Comparison of ENCODE assay signal across 9 cellular contexts in genomic region chr9:3875371-3876132, GRCh38.
DNase-seq lines count a peak whose midpoint lies in the region; ATAC-seq, FAIRE-seq and TF ChIP-seq lines count a peak whose summit lies in the region.
"Had no signal": no experiment of that assay in that cellular context is flagged by ENCODE, and none has a peak within 500 bp of the region (broad histone marks: within the 10 kb centered on the region; RNA-seq: fewer than 3 reads in every experiment).

No MANE protein-coding gene starts in this region.

- dilution Hi-C loops in endothelial cell of umbilical vein (cut with MboI; ENCODE audit: extremely low pct_ligation_motif_present, low sequenced_read_pairs) = no loop called here

- no peak for ATAC-seq in GM19452 (IDR thresholded peaks at IDR 0.05; ENCODE audit: unreplicated experiment)
- ATAC-seq: activated CD8-positive, alpha-beta T cell treated with anti-CD3 and anti-CD28 coated beads, Interleukin-2, amount 10 ng/mL, durations not matched to agents 7 days and 5 days had no signal

- POLR2A ChIA-PET in RWPE1 (lab: Yijun Ruan, JAX; ENCODE audit: low non-redundant PET) (no interaction called here), endothelial cell of umbilical vein (lab: Charles Lee) (no interaction called here)

- H3K27ac ChIP-seq in RWPE1 (no peak overlapping the region), endothelial cell of umbilical vein (ENCODE audit: insufficient read depth, low read depth, low read length) (peak overlapping the region; percentile 56)

- no peaks in the 10 kb centered on the region for H3K36me3 ChIP-seq in endothelial cell of umbilical vein (ENCODE audit: control insufficient read depth in 2 of 2, extremely low read depth in 1 of 2, insufficient read depth in 2 of 2, low read length in 2 of 2)
- H3K36me3 ChIP-seq: pancreas had no signal

- TF ChIP-seq CTCF in RWPE1 (conservative IDR thresholded peaks at IDR 0.05; ENCODE audit: low read depth) (no peak), endothelial cell of umbilical vein (IDR thresholded peaks at IDR 0.05; ENCODE audit: extremely low read depth in 1 of 2, insufficient read depth in 1 of 2, low read depth in 1 of 2, low read length in 2 of 2) (no peak), retinal pigment epithelial cell (conservative IDR thresholded peaks at IDR 0.05; ENCODE audit: low read depth, low read length) (no peak)

- H3K4me1 ChIP-seq in endothelial cell of umbilical vein (ENCODE audit: control insufficient read depth, extremely low read depth, insufficient read depth, low read length) = peaks cover 23% of the 10 kb centered on the region
- H3K4me1 ChIP-seq: pancreas had no signal

- H2AFZ ChIP-seq in endothelial cell of umbilical vein (ENCODE audit: low read depth, low read length) = no peak overlapping the region

- H3K9ac ChIP-seq in endothelial cell of umbilical vein (replicated peaks; ENCODE audit: extremely low read depth, insufficient read depth, low read length) = no peak overlapping the region

- no peaks in the 10 kb centered on the region for H3K9me3 ChIP-seq in endothelial cell of umbilical vein (replicated peaks; ENCODE audit: control insufficient read depth, insufficient read depth, low read length)
- H3K9me3 ChIP-seq: pancreas had no signal

- no peak overlapping the region for H3K4me3 ChIP-seq in endothelial cell of umbilical vein (replicated peaks in 1 of 3; ENCODE audit: insufficient read depth in 1 of 3, low read depth in 1 of 3, low read length in 3 of 3)
- no peak overlapping the region for H3K4me3 ChIP-seq in retinal pigment epithelial cell (ENCODE audit: low read length)
- H3K4me3 ChIP-seq: pancreas had no signal

- no peak for TF ChIP-seq POLR2A in H54 (IDR thresholded peaks at IDR 0.05; ENCODE audit: low read depth, low read length)
- peak; percentile 38 for TF ChIP-seq POLR2A in endothelial cell of umbilical vein (IDR thresholded peaks at IDR 0.05; ENCODE audit: low read depth, low read length)

- H3K9me1 ChIP-seq in endothelial cell of umbilical vein (replicated peaks; ENCODE audit: control insufficient read depth, extremely low read depth, insufficient read depth, low read length) = no peaks in the 10 kb centered on the region

- no TSS peak for BruUV-seq in endothelial cell of umbilical vein (replicated peaks; lab: Mats Ljungman, UMichigan)

- CTCF ChIA-PET in RWPE1 (lab: Yijun Ruan, JAX) (no interaction called here), endothelial cell of umbilical vein (lab: Charles Lee) (interaction anchor here (0.8 to 1.9 kb wide), 8 partner anchors 9 to 202 kb away, joined by 3 to 8 read pairs (median 3); no protein-coding TSS in a partner anchor)

- no peaks in the 10 kb centered on the region for H3K79me2 ChIP-seq in endothelial cell of umbilical vein (ENCODE audit: control insufficient read depth, insufficient read depth, low read length)

- peaks cover 14 to 19% of the 10 kb centered on the region in 2 experiments for H3K27me3 ChIP-seq in endothelial cell of umbilical vein (ENCODE audit: control insufficient read depth in 2 of 2, insufficient read depth in 2 of 2, low read length in 2 of 2)
- H3K27me3 ChIP-seq: pancreas had no signal

- DNase-seq in H54 (ENCODE audit: insufficient read length, low spot score) (peak; percentile 35), RWPE1 (ENCODE audit: low spot score) (peak; percentile 33), endothelial cell of umbilical vein (ENCODE audit: low read depth, low spot score) (peak; percentile 92), retinal pigment epithelial cell (ENCODE audit: low read depth) (peak; percentile 76), occipital lobe (lab: John Stamatoyannopoulos, UW) (no peak), CD1c-positive myeloid dendritic cell (ENCODE audit: extremely low spot score) (no peak)
- DNase-seq: activated CD8-positive, alpha-beta T cell treated with anti-CD3 and anti-CD28 coated beads, Interleukin-2, amount 10 ng/mL, durations not matched to agents 7 days and 5 days; pancreas had no signal

- peak; percentile 100 for FAIRE-seq in H54 (lab: Jason Lieb, UNC)
- peak; percentile 96 for FAIRE-seq in endothelial cell of umbilical vein (lab: Jason Lieb, UNC)
- FAIRE-seq: pancreas had no signal

- peak overlapping the region; percentile 63 for H3K4me2 ChIP-seq in endothelial cell of umbilical vein (ENCODE audit: insufficient read depth, low read length)

- intact Hi-C loops in endothelial cell of umbilical vein (cut with micrococcal nuclease) = loop anchor here (1.0 to 5.0 kb wide), 9 partner anchors 12 to 554 kb away; partner anchors contain the start of gene RFX3

- H4K20me1 ChIP-seq in endothelial cell of umbilical vein (replicated peaks; ENCODE audit: control insufficient read depth, extremely low read depth, insufficient read depth, low read length) = no peaks in the 10 kb centered on the region

TF ChIP-seq in endothelial cell of umbilical vein, 7 proteins besides CTCF, POLR2A, EP300 and RAD21:
- TF ChIP-seq EZH2 (IDR thresholded peaks at IDR 0.05; ENCODE audit: borderline replicate concordance, low read depth, low read length, severe bottlenecking) (no peak), MYC (IDR thresholded peaks at IDR 0.05; ENCODE audit: low read depth, low read length) (no peak), GATA2 (IDR thresholded peaks at IDR 0.05; ENCODE audit: insufficient read depth, insufficient read length, low read depth, low read length) (peak; percentile 96), FOS (IDR thresholded peaks at IDR 0.05; ENCODE audit: borderline replicate concordance, insufficient read depth, low read length) (peak; percentile 95), JUN (IDR thresholded peaks at IDR 0.05; ENCODE audit: borderline replicate concordance, insufficient read depth, insufficient read length, low read depth) (peak; percentile 69), MAX (IDR thresholded peaks at IDR 0.05; ENCODE audit: insufficient read depth, insufficient read length) (no peak), POLR2AphosphoS5 (IDR thresholded peaks at IDR 0.05; ENCODE audit: insufficient read depth, low read depth, low read length) (peak; percentile 57)
TF ChIP-seq in endothelial cell of umbilical vein: peak in this region for 4.

Comparison
In these comparisons a context has a peak if more than half of its experiments do, and no peak if none do; other contexts are left out.
1. DNase-seq: peak in H54 (single experiment), RWPE1 (single experiment), endothelial cell of umbilical vein (single experiment) and retinal pigment epithelial cell (single experiment); none in occipital lobe (single experiment) and CD1c-positive myeloid dendritic cell (single experiment).